In the genomic region with DNA sequence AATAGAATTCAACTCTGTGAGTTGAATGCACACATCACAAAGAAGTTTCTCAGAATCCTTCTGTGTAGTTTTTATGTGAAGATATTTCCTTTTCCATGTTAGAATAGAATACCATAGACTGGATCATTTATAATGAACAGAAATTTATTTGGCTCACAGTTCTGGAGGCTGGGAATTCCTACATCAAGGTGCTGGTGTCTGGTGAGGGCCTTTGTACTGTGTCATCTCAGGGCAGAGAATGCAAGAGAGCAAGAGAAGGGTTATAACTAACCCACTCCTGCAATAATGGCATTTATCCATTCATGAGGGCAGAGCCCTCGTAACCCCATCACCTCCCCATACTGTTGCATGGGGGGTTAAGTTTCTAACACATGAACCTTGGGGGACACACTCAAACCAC, we compare ENCODE assay signal across 22 cellular contexts.
"Had no signal": no experiment of that assay in that cellular context is flagged by ENCODE, and none has a peak within 500 bp of the region (broad histone marks: within the 10 kb centered on the region; RNA-seq: fewer than 3 reads in every experiment).

No MANE protein-coding gene starts in this region.

- H3K27ac ChIP-seq: colonic mucosa, coronary artery, dorsolateral prefrontal cortex, epithelial cell of prostate, esophagus muscularis mucosa, esophagus squamous epithelium, foreskin keratinocyte, gastrocnemius medialis, gastroesophageal sphincter, heart left ventricle, heart right ventricle had no signal

- H3K4me3 ChIP-seq: colonic mucosa, coronary artery, dorsolateral prefrontal cortex, esophagus muscularis mucosa, esophagus squamous epithelium, gastrocnemius medialis, gastroesophageal sphincter, heart left ventricle, heart right ventricle had no signal

- H3K36me3 ChIP-seq: colonic mucosa, esophagus muscularis mucosa, esophagus squamous epithelium, gastrocnemius medialis, gastroesophageal sphincter, heart left ventricle, heart right ventricle had no signal

- DNase-seq: colonic mucosa; cortex of kidney; dermis blood vessel endothelial cell; dorsolateral prefrontal cortex; effector CD4-positive, alpha-beta T cell; effector CD8-positive, alpha-beta T cell; effector memory CD4-positive, alpha-beta T cell; effector memory CD8-positive, alpha-beta T cell; endodermal cell; erythroblast; esophagus squamous epithelium; foreskin fibroblast; foreskin keratinocyte; foreskin melanocyte; gastrocnemius medialis; glutamatergic neuron; heart left ventricle; heart right ventricle had no signal

- H3K4me1 ChIP-seq: colonic mucosa, esophagus muscularis mucosa, esophagus squamous epithelium, foreskin keratinocyte, gastrocnemius medialis, gastroesophageal sphincter, heart left ventricle, heart right ventricle had no signal

- H3K9me3 ChIP-seq: colonic mucosa, esophagus muscularis mucosa, gastrocnemius medialis had no signal

- H3K27me3 ChIP-seq: colonic mucosa, dorsolateral prefrontal cortex, esophagus muscularis mucosa, gastrocnemius medialis had no signal
